10 cellular contexts compared by ENCODE assay signal in genomic region chr2:225010804-225011203, GRCh38. TPM values are rescaled to one million over a fixed set of nuclear protein-coding genes. Genes with fewer than 3 reads are reported as not detected.
DNase-seq lines count a peak whose midpoint lies in the region; ATAC-seq, FAIRE-seq and TF ChIP-seq lines count a peak whose summit lies in the region.
"Had no signal": no experiment of that assay in that cellular context is flagged by ENCODE, and none has a peak within 500 bp of the region (broad histone marks: within the 10 kb centered on the region; RNA-seq: fewer than 3 reads in every experiment).

No MANE protein-coding gene starts in this region.

- H3K27me3 ChIP-seq in IMR-90 (ENCODE audit: control insufficient read depth, insufficient read depth, low read length) = no peaks in the 10 kb centered on the region
- no peaks in the 10 kb centered on the region for H3K27me3 ChIP-seq in keratinocyte (ENCODE audit: control insufficient read depth, extremely low read depth, insufficient read depth, low read length)
- H3K27me3 ChIP-seq in H7 (ENCODE audit: control insufficient read depth, insufficient read depth, low read length) = no peaks in the 10 kb centered on the region
- H3K27me3 ChIP-seq in vagina = no peaks in the 10 kb centered on the region
- H3K27me3 ChIP-seq: upper lobe of left lung had no signal

- H4K91ac ChIP-seq in IMR-90 (ENCODE audit: insufficient read depth, low read depth, low read length) = no peak overlapping the region

- H2AFZ ChIP-seq in IMR-90 (replicated peaks; ENCODE audit: low read length, poor library complexity) (no peak overlapping the region), keratinocyte (ENCODE audit: control insufficient read depth, low read length) (peak overlapping the region; percentile 34)

- peaks cover 11% of the 10 kb centered on the region for H3K4me1 ChIP-seq in IMR-90 (ENCODE audit: control insufficient read depth, insufficient read depth, low read length)
- peaks cover 26% of the 10 kb centered on the region for H3K4me1 ChIP-seq in keratinocyte (ENCODE audit: control insufficient read depth, extremely low read depth, insufficient read depth, low read length)
- H3K4me1 ChIP-seq in vagina = peaks cover 8% of the 10 kb centered on the region

- ATAC-seq in IMR-90 (ENCODE audit: low read depth) = peak; percentile 66
- no peak for ATAC-seq in GM21360 (IDR thresholded peaks at IDR 0.05; ENCODE audit: unreplicated experiment)

- 0 out of 4 replicates have a peak overlapping the region, but pooled peaks of 1 of the 2 experiments have one; percentile 29 for H4K8ac ChIP-seq in IMR-90 (ENCODE audit: low read depth in 2 of 2, low read length in 2 of 2)

- no TSS peak for BruUV-seq in IMR-90 (replicated peaks; lab: Mats Ljungman, UMichigan)

- WGBS in IMR-90 (ENCODE audit: extremely low coverage in 2 of 2, insufficient read length in 1 of 2), 2 experiments = no CpG with 5 or more reads among the region's 4 CpGs

- intact Hi-C loops in IMR-90 (cut with micrococcal nuclease) (no loop called here), vagina (cut with DNase I) (no loop called here)

- H4K20me1 ChIP-seq in IMR-90 (ENCODE audit: insufficient read depth, low read length) (no peaks in the 10 kb centered on the region), keratinocyte (ENCODE audit: control insufficient read depth, extremely low read depth, insufficient read depth, low read length) (no peaks in the 10 kb centered on the region)

- H3K79me2 ChIP-seq in keratinocyte (ENCODE audit: control insufficient read depth, insufficient read depth, low read length) = no peaks in the 10 kb centered on the region

- POLR2A ChIA-PET in IMR-90 (lab: Charles Lee; ENCODE audit: unreplicated experiment) = no interaction called here

- H2BK5ac ChIP-seq in IMR-90 (ENCODE audit: low read depth, low read length, poor library complexity, severe bottlenecking) = peak overlapping the region; percentile 80

- H3K4me2 ChIP-seq in IMR-90 (ENCODE audit: low read depth, low read length) (peak overlapping the region; percentile 51; the same call in 1 of the 2 replicates), keratinocyte (ENCODE audit: control insufficient read depth, extremely low read depth, insufficient read depth, low read depth, low read length) (peak overlapping the region; percentile 86)

- TF ChIP-seq CTCF in AG10803 (conservative IDR thresholded peaks at IDR 0.05; ENCODE audit: low read length) (no peak), IMR-90 (conservative IDR thresholded peaks at IDR 0.05; ENCODE audit: low read depth, low read length) (no peak), keratinocyte (optimal IDR thresholded peaks at IDR 0.05 in 1 of 3, IDR thresholded peaks at IDR 0.05 in 1 of 3, conservative IDR thresholded peaks at IDR 0.05 in 1 of 3; ENCODE audit: extremely low read depth in 1 of 3, insufficient read depth in 2 of 3, low read length in 3 of 3) (no peak), vagina (IDR thresholded peaks at IDR 0.05) (no peak)

- H3K9me3 ChIP-seq in IMR-90 (ENCODE audit: control insufficient read depth, insufficient read depth, low read length) (no peaks in the 10 kb centered on the region), keratinocyte (ENCODE audit: control insufficient read depth, low read depth, low read length) (no peaks in the 10 kb centered on the region), vagina (no peaks in the 10 kb centered on the region)
- H3K9me3 ChIP-seq: upper lobe of left lung had no signal

- peaks cover 24 to 53% of the 10 kb centered on the region in 2 experiments; a peak in 3 of 4 replicates for H3K79me1 ChIP-seq in IMR-90 (ENCODE audit: low read depth in 1 of 2, low read length in 2 of 2)

- H3K27ac ChIP-seq in IMR-90 (ENCODE audit: insufficient read depth, low read length) = no peak overlapping the region
- H3K27ac ChIP-seq in keratinocyte (ENCODE audit: control insufficient read depth, insufficient read depth, low read length) = peak overlapping the region; percentile 92
- no peak overlapping the region for H3K27ac ChIP-seq in vagina
- H3K27ac ChIP-seq: upper lobe of left lung had no signal

- H3K9ac ChIP-seq in IMR-90 (ENCODE audit: low read depth, low read length) (no peak overlapping the region), keratinocyte (ENCODE audit: control insufficient read depth, extremely low read depth, insufficient read depth, low read length) (peak overlapping the region; percentile 48)

- H2AK5ac ChIP-seq in IMR-90 (ENCODE audit: low read depth, low read length) = no peak overlapping the region

- no peak for TF ChIP-seq POLR2A in IMR-90 (IDR thresholded peaks at IDR 0.05; ENCODE audit: low read depth, low read length)
- TF ChIP-seq POLR2A in vagina (IDR thresholded peaks at IDR 0.05) = no peak

- H3K9me1 ChIP-seq in IMR-90 (ENCODE audit: insufficient read depth, low read length) = peaks cover 6% of the 10 kb centered on the region
- H3K9me1 ChIP-seq in keratinocyte (ENCODE audit: control insufficient read depth, extremely low read depth, insufficient read depth, low read length) = no peaks in the 10 kb centered on the region

- dilution Hi-C loops in IMR-90 (cut with HindIII; ENCODE audit: low sequenced_read_pairs, unreplicated experiment) (no loop called here), keratinocyte (cut with MboI; ENCODE audit: extremely low pct_ligation_motif_present, low sequenced_read_pairs) (no loop called here)

- H3K36me3 ChIP-seq in IMR-90 (ENCODE audit: control insufficient read depth, insufficient read depth, low read length) (no peaks in the 10 kb centered on the region), keratinocyte (ENCODE audit: control insufficient read depth in 2 of 2, extremely low read depth in 1 of 2, insufficient read depth in 2 of 2, low read length in 2 of 2) (no peaks in the 10 kb centered on the region), H7 (replicated peaks; ENCODE audit: control insufficient read depth, insufficient read depth, low read length) (no peaks in the 10 kb centered on the region), vagina (no peaks in the 10 kb centered on the region)
- H3K36me3 ChIP-seq: upper lobe of left lung had no signal

- no peak overlapping the region for H3K56ac ChIP-seq in IMR-90 (ENCODE audit: extremely low read depth, insufficient read depth, low read length)

- H2BK15ac ChIP-seq in IMR-90 (ENCODE audit: low read depth, low read length) = no peak overlapping the region

- CTCF ChIA-PET in IMR-90 (lab: Yijun Ruan, JAX) = no interaction called here

- peak overlapping the region; percentile 18; the same call in 1 of the 2 replicates for H2BK120ac ChIP-seq in IMR-90 (ENCODE audit: low read depth, low read length)

- no peak overlapping the region for H3K23ac ChIP-seq in IMR-90 (ENCODE audit: low read depth, low read length)

- 0 out of 2 replicates have a peak, but pooled peaks have one; percentile 2 for TF ChIP-seq RAD21 in IMR-90 (IDR thresholded peaks at IDR 0.05; ENCODE audit: low read length)

- in situ Hi-C loops in IMR-90 (cut with MboI; ENCODE audit: low sequenced_read_pairs) = loop anchor here (25.0 kb wide), 2 partner anchors 649 to 651 kb away; no protein-coding TSS in a partner anchor

- peak overlapping the region; percentile 67; the same call in 1 of the 2 replicates for H2BK20ac ChIP-seq in IMR-90 (ENCODE audit: low read depth, low read length)

- H2AK9ac ChIP-seq in IMR-90 (replicated peaks; ENCODE audit: low read depth, low read length, poor library complexity) = no peak overlapping the region

- no peak overlapping the region for H3K4me3 ChIP-seq in AG10803 (ENCODE audit: low read length)
- no peak overlapping the region for H3K4me3 ChIP-seq in IMR-90 (ENCODE audit: insufficient read depth, low read depth, low read length)
- H3K4me3 ChIP-seq in keratinocyte (ENCODE audit: control insufficient read depth in 2 of 3, extremely low read depth in 1 of 3, insufficient read depth in 2 of 3, low read depth in 1 of 3, low read length in 3 of 3) = peak overlapping the region in 1 of 3 experiments; percentile 4
- no peak overlapping the region for H3K4me3 ChIP-seq in H7 (ENCODE audit: insufficient read depth, low read depth, low read length)
- no peak overlapping the region for H3K4me3 ChIP-seq in vagina
- H3K4me3 ChIP-seq: upper lobe of left lung had no signal

- H4K5ac ChIP-seq in IMR-90 (ENCODE audit: low read depth, low read length) = peak overlapping the region; percentile 39; the same call in 1 of the 2 replicates

- peak overlapping the region; percentile 46; the same call in 1 of the 2 replicates for H3K18ac ChIP-seq in IMR-90 (ENCODE audit: low read depth, low read length)

- H3K4ac ChIP-seq in IMR-90 (ENCODE audit: low read depth, low read length) = no peak overlapping the region

- H3K14ac ChIP-seq in IMR-90 (replicated peaks; ENCODE audit: low read depth, low read length) = no peak overlapping the region

- DNase-seq in AG10803 (ENCODE audit: low read depth) = peak; percentile 64
- peak; percentile 91 for DNase-seq in IMR-90
- peak; percentile 71 for DNase-seq in amniotic epithelial cell (ENCODE audit: low read depth)
- DNase-seq in keratinocyte (ENCODE audit: low read depth, low spot score) = no peak
- no peak for DNase-seq in H7
- no peak for DNase-seq in vagina (ENCODE audit: extremely low spot score in 2 of 2)
- no peak for DNase-seq in effector CD4-positive, alpha-beta T cell
- DNase-seq: activated CD8-positive, alpha-beta memory T cell treated with anti-CD3 and anti-CD28 coated beads for 24 hours; upper lobe of left lung had no signal

- FAIRE-seq in keratinocyte (lab: Jason Lieb, UNC) = peak; percentile 67

TF ChIP-seq in IMR-90, 13 proteins besides CTCF, POLR2A, EP300 and RAD21 (continues in another document):
- TF ChIP-seq MAFK (IDR thresholded peaks at IDR 0.05; ENCODE audit: low read depth, low read length) (peak; percentile 58), SMC3 (IDR thresholded peaks at IDR 0.05; ENCODE audit: low read depth, low read length) (no peak), CEBPB (IDR thresholded peaks at IDR 0.05; ENCODE audit: low read depth, low read length) (peak; percentile 13; the same call in 1 of the 2 replicates), NFE2L2 (IDR thresholded peaks at IDR 0.05; ENCODE audit: low read depth, low read length) (peak; percentile 66; the same call in 1 of the 2 replicates), FOS (IDR thresholded peaks at IDR 0.05; ENCODE audit: low read depth, low read length) (peak; percentile 80)

RNA-seq across cellular contexts. Expression of gene DOCK10, which starts 31.5 kb away (rescaled TPM):
- 63.6 and 75.3 TPM in 2 replicates for total RNA-seq in IMR-90 (2012; rRNA removed)
- 46.7 and 58.6 TPM in 2 replicates for polyA plus RNA-seq in IMR-90 (2012; rRNA removed)
- polyA plus RNA-seq in IMR-90 (2012; cell fraction: cytosol; rRNA removed) = 15.4 and 38.0 TPM in 2 replicates
- polyA plus RNA-seq in IMR-90 (2012; cell fraction: nucleus; rRNA removed; ENCODE audit: low replicate concordance) = 38.5 and 130 TPM in 2 replicates
- 1.0 to 2.5 TPM (median 1.4 TPM) in 3 replicates for polyA plus RNA-seq in keratinocyte
- 0.27 TPM for polyA plus RNA-seq in keratinocyte (2011; ENCODE audit: low read depth)
- 0.21 and 0.29 TPM in 2 replicates for polyA plus RNA-seq in keratinocyte (2011; cell fraction: cytosol; rRNA removed)
- polyA plus RNA-seq in keratinocyte (2011; cell fraction: nucleus; rRNA removed) = 0.80 and 1.8 TPM in 2 replicates
- 0.01 and 0.58 TPM in 2 replicates for polyA plus RNA-seq in keratinocyte (2012; ENCODE audit: low replicate concordance)
- 1.2 to 2.7 TPM (median 1.5 TPM) in 3 replicates for polyA minus RNA-seq in keratinocyte
- polyA minus RNA-seq in keratinocyte (2011; cell fraction: cytosol; rRNA and poly(A)+ RNA removed) = 4.0 TPM
- 1.3 and 1.6 TPM in 2 replicates for polyA minus RNA-seq in keratinocyte (2011; cell fraction: nucleus; rRNA and poly(A)+ RNA removed)
- 0.11 and 1.1 TPM in 2 replicates for total RNA-seq in H7 (2014; rRNA removed; shearing (Covaris generic))
- total RNA-seq in vagina = 9.8 TPM

Comparison
In these comparisons a context has a peak if more than half of its experiments do, and no peak if none do; other contexts are left out.
1. DNase-seq: peak in AG10803 (single experiment), IMR-90 (single experiment) and amniotic epithelial cell (single experiment); none in keratinocyte (single experiment), H7 (single experiment), vagina (0 of 2) and effector CD4-positive, alpha-beta T cell (single experiment).